Comparison of ENCODE assay signal across 8 cellular contexts in the genomic region with DNA sequence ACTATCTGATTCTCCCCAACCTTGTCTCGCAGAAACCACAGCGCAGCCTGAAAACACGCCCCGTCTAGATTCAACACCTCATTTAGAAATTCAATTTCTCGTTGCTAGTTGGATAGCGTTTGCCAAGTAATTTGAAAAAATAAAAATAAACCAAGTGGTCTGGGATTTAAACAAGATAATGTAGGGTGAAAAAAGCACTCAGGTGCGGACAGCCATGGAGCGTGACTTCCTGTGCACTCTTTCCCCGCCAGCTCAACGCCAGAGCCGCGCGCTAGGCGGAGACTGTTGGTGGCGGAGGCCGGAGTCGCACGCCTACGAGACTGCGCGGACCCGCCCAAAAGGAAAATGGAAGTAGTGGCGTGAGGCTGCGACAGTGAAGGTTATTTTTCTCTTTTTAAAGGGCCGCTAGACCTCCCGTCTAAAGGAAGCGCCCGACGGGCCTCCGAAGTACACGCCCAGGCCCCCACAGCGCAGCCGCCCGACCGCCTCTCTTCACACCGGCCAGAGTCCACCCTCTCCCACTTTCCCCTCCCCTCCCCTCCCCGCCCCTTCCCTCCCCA. TPM values are rescaled to one million over a fixed set of nuclear protein-coding genes. Genes with fewer than 3 reads are reported as not detected.
A peak's percentile ranks its signal among the peaks of the same experiment; 100 is the strongest.
DNase-seq lines count a peak whose midpoint lies in the region; ATAC-seq and TF ChIP-seq lines count a peak whose summit lies in the region.

No MANE protein-coding gene starts in this region.

- peaks cover 2% of the 10 kb centered on the region for H3K4me1 ChIP-seq in urinary bladder (ENCODE audit: insufficient read depth)

- WGBS in urinary bladder = under 1% methylated on average over 36 of the region's 37 CpGs

- ATAC-seq in GM19025 (IDR thresholded peaks at IDR 0.05; ENCODE audit: low read depth, unreplicated experiment) (peak; percentile 67), HG03159 (IDR thresholded peaks at IDR 0.05; ENCODE audit: unreplicated experiment) (peak; percentile 77)

- H3K4me3 Mint-ChIP-seq in nephron = peak overlapping the region; percentile 88 to 92 (median 89)

- H3K4me1 Mint-ChIP-seq in nephron = peaks cover 21% of the 10 kb centered on the region

- H3K4me3 ChIP-seq in AG04449 (ENCODE audit: low read depth, low read length) (peak overlapping the region; percentile 94), epithelial cell of esophagus (ENCODE audit: low read length) (peak overlapping the region; percentile 68), urinary bladder (ENCODE audit: low read depth, low read length) (peak overlapping the region; percentile 98)

- peaks cover 17% of the 10 kb centered on the region for H3K9me3 Mint-ChIP-seq in nephron

- POLR2A ChIA-PET in AG04449 (lab: Yijun Ruan, JAX) = interaction anchor here (0.6 to 1.3 kb wide), 2 partner anchors 9 to 16 kb away, joined by 3 to 4 read pairs; no protein-coding TSS in a partner anchor

- no peaks in the 10 kb centered on the region for H3K36me3 ChIP-seq in urinary bladder (ENCODE audit: insufficient read depth)

- peak overlapping the region; percentile 89 to 99 (median 98) for H3K27ac Mint-ChIP-seq in nephron

- peaks cover 4% of the 10 kb centered on the region for H3K36me3 Mint-ChIP-seq in nephron (ENCODE audit: low read depth)

- DNase-seq in AG04449 (ENCODE audit: low read depth, low spot score) = peak; percentile 56
- DNase-seq in NCI-H526 treated with DMSO at 0.1 percent for 48 hours (lab: John Stamatoyannopoulos, UW) = peak; percentile 97
- DNase-seq in activated CD8-positive, alpha-beta memory T cell treated with anti-CD3 and anti-CD28 coated beads for 1 hour (ENCODE audit: extremely low read depth in 1 of 2, low read depth in 1 of 2) = peak; percentile 67 to 78
- DNase-seq in epithelial cell of esophagus (ENCODE audit: low read depth) = peak; percentile 90

- CTCF ChIA-PET in AG04449 (lab: Yijun Ruan, JAX) = interaction anchor here (0.6 to 2.4 kb wide), 5 partner anchors 11 to 467 kb away, joined by 3 to 9 read pairs (median 3); no protein-coding TSS in a partner anchor

- H3K27me3 Mint-ChIP-seq in nephron (ENCODE audit: low read depth) = no peaks in the 10 kb centered on the region

- H3K27ac ChIP-seq in urinary bladder (ENCODE audit: low read depth) = peak overlapping the region; percentile 92

- TF ChIP-seq CTCF in AG04449 (IDR thresholded peaks at IDR 0.05; ENCODE audit: insufficient read depth, low read length, missing control alignments) (peak; percentile 35), epithelial cell of esophagus (IDR thresholded peaks at IDR 0.05; ENCODE audit: insufficient read depth, low read depth, low read length, missing control alignments) (peak; percentile 43), nephron (IDR thresholded peaks at IDR 0.05; ENCODE audit: unreplicated experiment in 3 of 3) (peak; percentile 32 to 48 (median 42))

RNA-seq across cellular contexts. Expression of a gene that starts 0.6 kb away (rescaled TPM):
- total RNA-seq in urinary bladder = 104 TPM
- 14.8 TPM for polyA plus RNA-seq in urinary bladder

Comparison
In these comparisons a context has a peak if more than half of its experiments do, and no peak if none do; other contexts are left out.
1. Peak in every context shown above with its lines: DNase-seq, ATAC-seq, H3K4me3 ChIP-seq and H3K27ac ChIP-seq.